Comparison of ENCODE assay signal across 8 cellular contexts in the genomic region with DNA sequence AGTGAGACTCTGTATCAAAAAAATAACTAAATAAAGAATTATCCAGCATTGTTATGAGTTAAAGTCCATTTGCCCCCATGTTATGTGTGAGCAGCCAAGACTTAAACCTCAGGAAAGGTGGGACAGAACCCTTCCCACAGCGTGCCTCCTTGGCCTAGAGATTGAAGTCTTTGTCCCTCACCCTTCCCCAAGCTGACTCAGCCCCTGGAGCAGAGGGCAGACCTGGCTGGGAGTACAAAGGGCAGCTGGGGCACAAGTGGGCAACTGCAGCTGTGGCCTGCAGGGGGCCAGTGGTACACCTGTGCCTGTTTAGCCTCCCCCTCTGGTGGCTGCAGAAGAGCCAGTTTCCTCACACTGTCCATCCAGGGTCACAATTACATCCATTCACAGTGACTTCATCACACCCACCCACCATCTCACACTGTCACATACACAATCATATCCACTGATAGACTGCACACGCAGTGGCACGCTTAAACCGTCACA. TPM values are rescaled to one million over a fixed set of nuclear protein-coding genes. Genes with fewer than 3 reads are reported as not detected.
A peak's percentile ranks its signal among the peaks of the same experiment; 100 is the strongest.
DNase-seq lines count a peak whose midpoint lies in the region; ATAC-seq lines count a peak whose summit lies in the region.

No MANE protein-coding gene starts in this region.

- H3K4me3 ChIP-seq in CD4-positive, alpha-beta memory T cell (ENCODE audit: low read length in 2 of 2) = peak overlapping the region; percentile 36 to 55

- POLR2A ChIA-PET in CD4-positive, alpha-beta memory T cell (lab: Charles Lee; ENCODE audit: partially characterized antibody) = interaction anchor here (0.8 to 8.2 kb wide), 13 partner anchors 8 to 305 kb away, joined by 3 to 65 read pairs (median 8); partner anchors contain the start of genes ABHD14A, ABHD14B, DUSP7 and GLYCTK

- H3K4me1 Mint-ChIP-seq in CD4-positive, alpha-beta memory T cell = peaks cover 7 to 32% (median 26%) of the 10 kb centered on the region in 4 donors
- H3K4me1 Mint-ChIP-seq in immature natural killer cell = peaks cover 30 to 32% of the 10 kb centered on the region in 2 donors
- peaks cover 28 to 43% of the 10 kb centered on the region in 2 donors for H3K4me1 Mint-ChIP-seq in stimulated activated naive B cell treated with anti-CD40 and anti-IgM and Interleukin-4, amounts not matched to agents 10 μg/mL and 1 μg/mL and 100 μg/mL, for 72 hours

- H3K4me3 Mint-ChIP-seq in CD4-positive, alpha-beta memory T cell = peak overlapping the region; percentile 90 to 97 (median 94)
- H3K4me3 Mint-ChIP-seq in immature natural killer cell = peak overlapping the region; percentile 88 to 99 (median 93)
- H3K4me3 Mint-ChIP-seq in stimulated activated naive B cell treated with anti-CD40 and anti-IgM and Interleukin-4, amounts not matched to agents 10 μg/mL and 1 μg/mL and 100 μg/mL, for 72 hours = peak overlapping the region; percentile 91

- ATAC-seq in GM18861 (IDR thresholded peaks at IDR 0.05; ENCODE audit: unreplicated experiment) (peak; percentile 33), HG02981 (IDR thresholded peaks at IDR 0.05; ENCODE audit: unreplicated experiment) (peak; percentile 51)
- peak; percentile 61 to 64 for ATAC-seq in stimulated activated naive B cell treated with anti-CD40 and anti-IgM and Interleukin-4, amounts not matched to agents 10 μg/mL and 1 μg/mL and 100 μg/mL, for 72 hours (replicated peaks)

- no peaks in the 10 kb centered on the region for H3K36me3 ChIP-seq in CD4-positive, alpha-beta memory T cell (ENCODE audit: insufficient read depth, low read length)

- H3K27me3 Mint-ChIP-seq in CD4-positive, alpha-beta memory T cell = no peaks in the 10 kb centered on the region
- H3K27me3 Mint-ChIP-seq in immature natural killer cell (ENCODE audit: low read depth in 3 of 3) = peaks cover 0 to 10% (median 1%) of the 10 kb centered on the region in 3 donors
- H3K27me3 Mint-ChIP-seq in stimulated activated naive B cell treated with anti-CD40 and anti-IgM and Interleukin-4, amounts not matched to agents 10 μg/mL and 1 μg/mL and 100 μg/mL, for 72 hours = no peaks in the 10 kb centered on the region

- H3K27me3 ChIP-seq in CD4-positive, alpha-beta memory T cell (ENCODE audit: insufficient read depth, low read length) = no peaks in the 10 kb centered on the region

- no peaks in the 10 kb centered on the region for H3K9me3 Mint-ChIP-seq in CD4-positive, alpha-beta memory T cell
- no peaks in the 10 kb centered on the region for H3K9me3 Mint-ChIP-seq in immature natural killer cell
- no peaks in the 10 kb centered on the region for H3K9me3 Mint-ChIP-seq in stimulated activated naive B cell treated with anti-CD40 and anti-IgM and Interleukin-4, amounts not matched to agents 10 μg/mL and 1 μg/mL and 100 μg/mL, for 72 hours

- H3K4me1 ChIP-seq in CD4-positive, alpha-beta memory T cell (ENCODE audit: insufficient read depth, low read length) = peaks cover 32% of the 10 kb centered on the region

- DNase-seq in CD4-positive, alpha-beta memory T cell = peak in 1 of 5 donors; percentile 23
- DNase-seq in NCI-H69 (lab: John Stamatoyannopoulos, UW) (peak; percentile 65), astrocyte of the hippocampus (ENCODE audit: low read depth, low spot score) (peak; percentile 55), immature natural killer cell (peak in 2 of 3 donors; percentile 32), GDM1 (lab: John Stamatoyannopoulos, UW) (no peak)
- DNase-seq in stimulated activated naive B cell treated with anti-CD40 and anti-IgM and Interleukin-4, amounts not matched to agents 10 μg/mL and 1 μg/mL and 100 μg/mL, for 72 hours = peak; percentile 39

- H3K36me3 Mint-ChIP-seq in CD4-positive, alpha-beta memory T cell = no peaks in the 10 kb centered on the region
- H3K36me3 Mint-ChIP-seq in immature natural killer cell = no peaks in the 10 kb centered on the region
- H3K36me3 Mint-ChIP-seq in stimulated activated naive B cell treated with anti-CD40 and anti-IgM and Interleukin-4, amounts not matched to agents 10 μg/mL and 1 μg/mL and 100 μg/mL, for 72 hours = peaks cover 0 to 6% of the 10 kb centered on the region in 2 donors

- CTCF ChIA-PET in CD4-positive, alpha-beta memory T cell (lab: Charles Lee; ENCODE audit: partially characterized antibody) = interaction anchor here (0.8 to 4.5 kb wide), 8 partner anchors 9 to 480 kb away, joined by 3 to 47 read pairs (median 9); partner anchors contain the start of genes ABHD14A, ABHD14B, DUSP7 and PARP3

- H3K27ac Mint-ChIP-seq in CD4-positive, alpha-beta memory T cell = peak overlapping the region; percentile 74 to 98 (median 92)
- H3K27ac Mint-ChIP-seq in immature natural killer cell = peak overlapping the region; percentile 94 to 98 (median 96)
- peak overlapping the region; percentile 96 for H3K27ac Mint-ChIP-seq in stimulated activated naive B cell treated with anti-CD40 and anti-IgM and Interleukin-4, amounts not matched to agents 10 μg/mL and 1 μg/mL and 100 μg/mL, for 72 hours

- intact Hi-C loops in CD4-positive, alpha-beta memory T cell (cut with micrococcal nuclease) = no loop called here

- no peaks in the 10 kb centered on the region for H3K9me3 ChIP-seq in CD4-positive, alpha-beta memory T cell (ENCODE audit: control insufficient read depth in 1 of 2, low read length in 2 of 2)

- H3K27ac ChIP-seq in CD4-positive, alpha-beta memory T cell (ENCODE audit: low read depth, low read length) = peak overlapping the region; percentile 77

RNA-seq across cellular contexts. Expression of gene ACY1, which starts 0.9 kb away (rescaled TPM):
- total RNA-seq in CD4-positive, alpha-beta memory T cell = 1 to 10 TPM; 7.7 to 8.4 TPM
- 10 to 100 TPM; 11.4 to 14.9 TPM for polyA plus RNA-seq in CD4-positive, alpha-beta memory T cell
- 10 to 100 TPM; 19.0 to 52.7 (median 23.8) TPM for polyA plus RNA-seq in immature natural killer cell

RNA-seq across cellular contexts. Expression of gene ABHD14A, which starts 7.5 kb away (rescaled TPM):
- total RNA-seq in CD4-positive, alpha-beta memory T cell = 10 to 100 TPM; 23.7 to 24.5 TPM
- polyA plus RNA-seq in CD4-positive, alpha-beta memory T cell = 100 to 1,000 TPM in 1 of 2 donors, 10 to 100 TPM in 1; 95.6 to 136 TPM
- 100 to 1,000 TPM in 1 of 3 donors, 10 to 100 TPM in 2; 90.2 to 134 (median 97.6) TPM for polyA plus RNA-seq in immature natural killer cell

RNA-seq across cellular contexts. Expression of gene ABHD14B, which starts 8.5 kb away (rescaled TPM):
- 10 to 100 TPM; 82.1 to 85.6 TPM for total RNA-seq in CD4-positive, alpha-beta memory T cell
- 100 to 1,000 TPM in 1 of 2 donors, 10 to 100 TPM in 1; 77.4 to 112 TPM for polyA plus RNA-seq in CD4-positive, alpha-beta memory T cell
- polyA plus RNA-seq in immature natural killer cell = 10 to 100 TPM; 44.9 to 62.3 (median 51.6) TPM

RNA-seq across cellular contexts. Expression of gene RPL29, which starts 13.3 kb away (rescaled TPM):
- 1,000 to 10,000 TPM; 1,263 to 1,270 TPM for total RNA-seq in CD4-positive, alpha-beta memory T cell
- 1,000 to 10,000 TPM in 1 of 2 donors, 100 to 1,000 TPM in 1; 967 to 1,467 TPM for polyA plus RNA-seq in CD4-positive, alpha-beta memory T cell
- 1,000 to 10,000 TPM in 1 of 3 donors, 100 to 1,000 TPM in 2; 501 to 1,073 (median 800) TPM for polyA plus RNA-seq in immature natural killer cell

RNA-seq across cellular contexts. Expression of gene PCBP4, which starts 15.1 kb away (rescaled TPM):
- 10 to 100 TPM; 18.7 to 20.5 TPM for total RNA-seq in CD4-positive, alpha-beta memory T cell
- 10 to 100 TPM; 13.0 to 19.4 TPM for polyA plus RNA-seq in CD4-positive, alpha-beta memory T cell
- 10 to 100 TPM in 1 of 3 donors, 1 to 10 TPM in 2; 7.2 to 12.7 (median 9.3) TPM for polyA plus RNA-seq in immature natural killer cell
